Comparison of ENCODE assay signal across 10 cellular contexts in the genomic region with DNA sequence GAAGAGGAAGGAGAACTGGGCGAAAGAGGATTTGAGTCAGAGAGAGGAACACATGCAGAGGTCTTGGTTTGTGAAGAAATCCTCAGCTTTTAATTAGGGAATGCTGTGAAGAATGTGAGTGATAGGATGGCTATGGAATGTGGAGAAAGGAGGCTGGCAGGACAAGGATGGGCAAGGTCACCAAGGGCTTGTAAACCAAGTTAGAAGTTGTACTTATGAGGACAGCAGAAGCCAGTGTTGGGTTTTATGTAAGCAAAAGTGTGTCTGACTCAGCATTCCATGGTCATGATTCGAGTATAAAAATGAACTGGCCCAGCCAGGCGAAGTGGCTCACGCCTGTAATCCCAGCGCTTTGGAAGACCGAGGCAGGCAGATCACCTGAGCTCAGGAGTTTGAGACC. TPM values are rescaled to one million over a fixed set of nuclear protein-coding genes. Genes with fewer than 3 reads are reported as not detected.
A peak's percentile ranks its signal among the peaks of the same experiment; 100 is the strongest.
DNase-seq lines count a peak whose midpoint lies in the region; ATAC-seq and TF ChIP-seq lines count a peak whose summit lies in the region.
"Had no signal": no experiment of that assay in that cellular context is flagged by ENCODE, and none has a peak within 500 bp of the region (broad histone marks: within the 10 kb centered on the region; RNA-seq: fewer than 3 reads in every experiment).

No MANE protein-coding gene starts in this region.

- BruUV-seq in PC-9 (replicated peaks; lab: Mats Ljungman, UMichigan): no TSS peak

- peaks cover 45% of the 10 kb centered on the region for H3F3A ChIP-seq in PC-9 (ENCODE audit: insufficient read depth, low read depth)

- H4K20me1 ChIP-seq in PC-9 (ENCODE audit: insufficient read depth): no peaks in the 10 kb centered on the region

- H3K4me3 Mint-ChIP-seq in CD8-positive, alpha-beta memory T cell: no peak overlapping the region

- peaks cover 0 to 11% (median 5%) of the 10 kb centered on the region in 5 donors for H3K9me3 Mint-ChIP-seq in CD8-positive, alpha-beta memory T cell

- H3K9me2 ChIP-seq in PC-9 (ENCODE audit: insufficient read depth): no peaks in the 10 kb centered on the region

- in situ Hi-C loops in Caki2 (cut with HindIII; ENCODE audit: low pct_unique_long_range_greater_than_20kb, low sequenced_read_pairs): no loop called here

- H3K4me1 ChIP-seq in PC-9 (replicated peaks; ENCODE audit: insufficient read depth): peaks cover 46% of the 10 kb centered on the region
- peaks cover 10 to 21% (median 18%) of the 10 kb centered on the region in 4 donors for H3K4me1 ChIP-seq in esophagus muscularis mucosa
- H3K4me1 ChIP-seq in CD8-positive, alpha-beta memory T cell (ENCODE audit: insufficient read depth, low read length): no peaks in the 10 kb centered on the region

- H3K4me3 ChIP-seq in PC-9: peak overlapping the region; percentile 27; the same call in 1 of the 2 replicates
- no peak overlapping the region for H3K4me3 ChIP-seq in esophagus muscularis mucosa
- H3K4me3 ChIP-seq in CD8-positive, alpha-beta memory T cell (ENCODE audit: low read length): no peak overlapping the region

- POLR2A ChIA-PET in PC-9 (lab: Charles Lee; ENCODE audit: unreplicated experiment): interaction anchor here (0.6 to 1.0 kb wide), 5 partner anchors 13 to 510 kb away, joined by 3 to 4 read pairs (median 3); no protein-coding TSS in a partner anchor
- POLR2A ChIA-PET in CD8-positive, alpha-beta memory T cell (lab: Charles Lee): interaction anchor here (0.7 kb wide), 1 partner anchor 53 kb away, joined by 9 read pairs; no protein-coding TSS in a partner anchor

- ATAC-seq in HG02588 (IDR thresholded peaks at IDR 0.05; ENCODE audit: unreplicated experiment): no peak

- H3K36me3 Mint-ChIP-seq in CD8-positive, alpha-beta memory T cell: peaks cover 0 to 5% (median 1%) of the 10 kb centered on the region in 3 donors

- no peaks in the 10 kb centered on the region for H3K79me2 ChIP-seq in PC-9 (ENCODE audit: low read depth)

- TF ChIP-seq CTCF in PC-9 (conservative IDR thresholded peaks at IDR 0.05) (no peak), esophagus muscularis mucosa (IDR thresholded peaks at IDR 0.05) (no peak), GM10266 (IDR thresholded peaks at IDR 0.05; ENCODE audit: control insufficient read depth, insufficient read depth, low read depth, missing control alignments) (no peak)

- H3K36me3 ChIP-seq in PC-9 (ENCODE audit: low read depth): no peaks in the 10 kb centered on the region
- no peaks in the 10 kb centered on the region for H3K36me3 ChIP-seq in esophagus muscularis mucosa
- no peaks in the 10 kb centered on the region for H3K36me3 ChIP-seq in CD8-positive, alpha-beta memory T cell (ENCODE audit: insufficient read depth, low read length)

- TF ChIP-seq EP300 in esophagus muscularis mucosa (IDR thresholded peaks at IDR 0.05): no peak

- H3K4me2 ChIP-seq in PC-9: peak overlapping the region; percentile 73

- peaks cover 0 to 4% (median 0%) of the 10 kb centered on the region in 3 donors for H3K4me1 Mint-ChIP-seq in CD8-positive, alpha-beta memory T cell

- H3K27me3 ChIP-seq in PC-9 (ENCODE audit: insufficient read depth, low read depth): no peaks in the 10 kb centered on the region
- H3K27me3 ChIP-seq in esophagus muscularis mucosa: no peaks in the 10 kb centered on the region
- H3K27me3 ChIP-seq in CD8-positive, alpha-beta memory T cell (ENCODE audit: insufficient read depth, low read length, poor library complexity, severe bottlenecking): no peaks in the 10 kb centered on the region

- H3K27ac Mint-ChIP-seq in CD8-positive, alpha-beta memory T cell: no peak overlapping the region

- DNase-seq in Caki2 (ENCODE audit: low read depth) (peak; percentile 98), PC-9 (peak; percentile 72 to 99), esophagus muscularis mucosa (ENCODE audit: extremely low spot score) (peak; percentile 86), non-pigmented ciliary epithelial cell (ENCODE audit: low read depth) (peak; percentile 95), GM10266 (ENCODE audit: extremely low spot score) (no peak), NCI-H524 treated with DMSO at 0.1 percent for 48 hours (lab: John Stamatoyannopoulos, UW) (no peak)
- DNase-seq in CD8-positive, alpha-beta memory T cell: no peak
- DNase-seq: activated CD4-positive, alpha-beta T cell treated with anti-CD3 and anti-CD28 coated beads, Interleukin-2, amount 50 U/mL, for 4 hours; anterior cingulate cortex had no signal

- no peak for TF ChIP-seq POLR2A in esophagus muscularis mucosa (IDR thresholded peaks at IDR 0.05; ENCODE audit: low read depth)

- peak overlapping the region; percentile 94 for H3K27ac ChIP-seq in PC-9
- peak overlapping the region; percentile 4 to 42 (median 31) for H3K27ac ChIP-seq in esophagus muscularis mucosa (replicated peaks in 1 of 4)
- no peak overlapping the region for H3K27ac ChIP-seq in CD8-positive, alpha-beta memory T cell (ENCODE audit: low read depth, low read length)

- H3K9me3 ChIP-seq in PC-9 (ENCODE audit: insufficient read depth, low read depth): peaks cover 6% of the 10 kb centered on the region; the same call in 1 of the 2 replicates
- H3K9me3 ChIP-seq in esophagus muscularis mucosa: peaks cover 0 to 3% (median under 1%) of the 10 kb centered on the region in 4 donors
- no peaks in the 10 kb centered on the region for H3K9me3 ChIP-seq in CD8-positive, alpha-beta memory T cell (ENCODE audit: low read length)

- intact Hi-C loops in PC-9 (cut with micrococcal nuclease; ENCODE audit: unreplicated experiment) (loop anchor here (1.0 to 5.0 kb wide), 7 partner anchors 74 to 666 kb away; no protein-coding TSS in a partner anchor), esophagus muscularis mucosa (cut with DNase I) (no loop called here)

- 66% methylated on average over 6 of the region's 6 CpGs for WGBS in esophagus muscularis mucosa

- H2AFZ ChIP-seq in PC-9: peak overlapping the region; percentile 48

- H3K27me3 Mint-ChIP-seq in CD8-positive, alpha-beta memory T cell: peaks cover 0 to 5% of the 10 kb centered on the region in 2 donors

- CTCF ChIA-PET in PC-9 (lab: Charles Lee): interaction anchor here (0.6 to 1.8 kb wide), 8 partner anchors 43 to 259 kb away, joined by 3 to 13 read pairs (median 4); no protein-coding TSS in a partner anchor
- CTCF ChIA-PET in CD8-positive, alpha-beta memory T cell (lab: Charles Lee): no interaction called here

RNA-seq across cellular contexts. Expression of a gene that starts 59.9 kb away (rescaled TPM):
- total RNA-seq in Caki2 (2014; rRNA removed; shearing (Covaris generic); ENCODE audit: low replicate concordance): 3.9 and 5.2 TPM in 2 replicates
- total RNA-seq in PC-9 (2021) (0.28 and 0.40 TPM in 2 replicates), esophagus muscularis mucosa (1 to 10 TPM in 2 of 4 donors, under 1 TPM in 2; 0.42 to 2.4 (median 0.99) TPM)
- total RNA-seq in CD8-positive, alpha-beta memory T cell: not detected
- 0.79 TPM for polyA plus RNA-seq in CD8-positive, alpha-beta memory T cell

Comparison
In these comparisons a context has a peak if more than half of its experiments do, and no peak if none do; other contexts are left out.
1. DNase-seq: peak in Caki2 (single experiment), PC-9 (2 of 2), esophagus muscularis mucosa (single experiment) and non-pigmented ciliary epithelial cell (single experiment); none in GM10266 (single experiment), CD8-positive, alpha-beta memory T cell (0 of 5) and NCI-H524 treated with DMSO at 0.1 percent for 48 hours (single experiment).